ENCODE assay signal across 8 cellular contexts in genomic region chr13:102845289-102845629, GRCh38. TPM values are rescaled to one million over a fixed set of nuclear protein-coding genes. Genes with fewer than 3 reads are reported as not detected.
DNase-seq lines count a peak whose midpoint lies in the region; ATAC-seq and TF ChIP-seq lines count a peak whose summit lies in the region.

No MANE protein-coding gene starts in this region.

- H3K27ac ChIP-seq in thymus (ENCODE audit: low read depth): peak overlapping the region; percentile 98

- no peak for TF ChIP-seq CTCF in kidney epithelial cell (IDR thresholded peaks at IDR 0.05; ENCODE audit: insufficient read depth, low read length, poor library complexity, severe bottlenecking)

- no peaks in the 10 kb centered on the region for H3K9me3 ChIP-seq in thymus (ENCODE audit: control insufficient read depth)

- peaks cover 36% of the 10 kb centered on the region for H3K4me1 Mint-ChIP-seq in activated naive CD8-positive, alpha-beta T cell (ENCODE audit: low read depth)

- H3K4me1 ChIP-seq in thymus (ENCODE audit: control insufficient read depth, insufficient read depth, low read length): peaks cover 11% of the 10 kb centered on the region

- H3K27me3 Mint-ChIP-seq in activated naive CD8-positive, alpha-beta T cell: no peaks in the 10 kb centered on the region

- WGBS in thymus: 1% methylated on average over 13 of the region's 13 CpGs

- H3K36me3 Mint-ChIP-seq in activated naive CD8-positive, alpha-beta T cell: no peaks in the 10 kb centered on the region

- H3K4me3 ChIP-seq in kidney epithelial cell (ENCODE audit: low read depth, low read length) (peak overlapping the region; percentile 65), thymus (ENCODE audit: low read length) (peak overlapping the region; percentile 82)

- H3K9me3 Mint-ChIP-seq in activated naive CD8-positive, alpha-beta T cell (ENCODE audit: low read depth): no peaks in the 10 kb centered on the region

- no peaks in the 10 kb centered on the region for H3K27me3 ChIP-seq in kidney epithelial cell (ENCODE audit: control insufficient read depth, insufficient read depth, low read length)
- H3K27me3 ChIP-seq in thymus (ENCODE audit: control insufficient read depth, insufficient read depth): no peaks in the 10 kb centered on the region

- DNase-seq in kidney epithelial cell (ENCODE audit: low read depth) (no peak), NCI-H1048 (lab: John Stamatoyannopoulos, UW) (no peak), medulla oblongata (ENCODE audit: extremely low spot score) (no peak), AG08395 (ENCODE audit: low spot score) (no peak)

- ATAC-seq in GM19372 (IDR thresholded peaks at IDR 0.05; ENCODE audit: low read depth, unreplicated experiment): peak; percentile 15
- peak; percentile 15 for ATAC-seq in HG03066 (IDR thresholded peaks at IDR 0.05; ENCODE audit: low read depth, unreplicated experiment)

- H3K4me3 Mint-ChIP-seq in activated naive CD8-positive, alpha-beta T cell: peak overlapping the region; percentile 99

- H3K27ac Mint-ChIP-seq in activated naive CD8-positive, alpha-beta T cell: peak overlapping the region; percentile 99

- H3K36me3 ChIP-seq in kidney epithelial cell (ENCODE audit: control insufficient read depth, insufficient read depth, low read length) (no peaks in the 10 kb centered on the region), thymus (ENCODE audit: control insufficient read depth, insufficient read depth) (no peaks in the 10 kb centered on the region)

RNA-seq across cellular contexts. Expression of gene ERCC5, which starts 0.6 kb away (rescaled TPM):
- total RNA-seq in kidney epithelial cell: 30.1 and 39.4 TPM in 2 replicates
- 135 TPM for polyA plus RNA-seq in thymus

RNA-seq across cellular contexts. Expression of gene BIVM, which starts 46.3 kb away (rescaled TPM):
- 16.6 and 31.0 TPM in 2 replicates for total RNA-seq in kidney epithelial cell
- 18.0 TPM for polyA plus RNA-seq in thymus

RNA-seq across cellular contexts. Expression of gene POGLUT2, which starts 46.5 kb away (rescaled TPM):
- 13.9 and 15.7 TPM in 2 replicates for total RNA-seq in kidney epithelial cell
- polyA plus RNA-seq in thymus: 2.1 TPM
